ENCODE assay signal across 23 cellular contexts in the genomic region with DNA sequence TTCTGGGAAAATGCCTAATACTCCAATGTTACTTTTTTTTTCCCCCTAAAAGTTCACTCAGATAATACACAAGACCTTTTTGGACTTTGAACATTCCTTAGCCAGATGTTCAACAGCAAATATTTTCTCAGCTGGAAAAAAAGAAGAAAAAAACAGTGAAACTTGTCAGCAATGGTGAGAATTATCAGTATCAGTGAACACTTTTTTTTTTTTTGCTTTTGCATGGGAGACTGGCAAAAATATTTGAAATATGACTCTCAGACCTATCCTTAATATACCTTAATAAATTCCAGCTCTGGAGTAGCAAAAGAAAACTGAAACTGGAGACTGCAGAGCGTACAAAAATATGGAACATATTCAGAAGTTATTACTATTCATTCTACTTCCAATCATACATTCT.
"Had no signal": no experiment of that assay in that cellular context is flagged by ENCODE, and none has a peak within 500 bp of the region (broad histone marks: within the 10 kb centered on the region; RNA-seq: fewer than 3 reads in every experiment).

No MANE protein-coding gene starts in this region.

- H3K27ac Mint-ChIP-seq: activated CD8-positive, alpha-beta T cell treated with anti-CD3 and anti-CD28 coated beads, Interleukin-2, amount 10 ng/mL, durations not matched to agents 7 days and 5 days; activated naive CD8-positive, alpha-beta T cell treated with anti-CD3 and anti-CD28 coated beads, Interleukin-2, amount 10 ng/mL, durations not matched to agents 7 days and 5 days; IgD-negative memory B cell; T-helper 17 cell; WTC11 had no signal

- H3K4me3 Mint-ChIP-seq: activated CD8-positive, alpha-beta T cell treated with anti-CD3 and anti-CD28 coated beads, Interleukin-2, amount 10 ng/mL, durations not matched to agents 7 days and 5 days; activated naive CD8-positive, alpha-beta T cell treated with anti-CD3 and anti-CD28 coated beads, Interleukin-2, amount 10 ng/mL, durations not matched to agents 7 days and 5 days; IgD-negative memory B cell; T-helper 17 cell; WTC11 had no signal

- H3K27me3 Mint-ChIP-seq: activated naive CD8-positive, alpha-beta T cell treated with anti-CD3 and anti-CD28 coated beads, Interleukin-2, amount 10 ng/mL, durations not matched to agents 7 days and 5 days had no signal

- H3K36me3 Mint-ChIP-seq: activated naive CD8-positive, alpha-beta T cell treated with anti-CD3 and anti-CD28 coated beads, Interleukin-2, amount 10 ng/mL, durations not matched to agents 7 days and 5 days; IgD-negative memory B cell; WTC11 had no signal

- H3K4me1 Mint-ChIP-seq: activated naive CD8-positive, alpha-beta T cell treated with anti-CD3 and anti-CD28 coated beads, Interleukin-2, amount 10 ng/mL, durations not matched to agents 7 days and 5 days; IgD-negative memory B cell; T-helper 17 cell had no signal

- DNase-seq: activated CD4-positive, alpha-beta T cell treated with anti-CD3 and anti-CD28 coated beads for 48 hours; activated CD4-positive, alpha-beta T cell treated with anti-CD3 and anti-CD28 coated beads, Interleukin-2, amount 50 U/mL, for 4 hours; activated CD4-positive, CD25-positive, alpha-beta regulatory T cell treated with anti-CD3 and anti-CD28 coated beads, Interleukin-2, amount 50 U/mL, for 72 hours; activated CD8-positive, alpha-beta memory T cell treated with anti-CD3 and anti-CD28 coated beads, Interleukin-2, amount 50 U/mL, for 48 hours; activated CD8-positive, alpha-beta T cell treated with anti-CD3 and anti-CD28 coated beads, Interleukin-2, amount 10 ng/mL, durations not matched to agents 7 days and 5 days; activated naive CD4-positive, alpha-beta T cell treated with anti-CD3 and anti-CD28 coated beads, Interleukin-2, amount 50 U/mL, for 16 hours; activated naive CD8-positive, alpha-beta T cell treated with anti-CD3 and anti-CD28 coated beads, Interleukin-2, amount 10 ng/mL, durations not matched to agents 7 days and 5 days; activated T-cell treated with anti-CD3 and anti-CD28 coated beads, Interleukin-2, amount 50 U/mL, for 1 hour; adrenal gland; anterior cingulate cortex; KG1; MV-4-11; NCI-H1105; NCI-H1436 treated with DMSO at 0.1 percent for 48 hours; NCI-H187; NCI-H2081 treated with DMSO at 0.1 percent for 48 hours; NCI-H446 treated with DMSO at 0.1 percent for 48 hours; NCI-H524 treated with DMSO at 0.1 percent for 48 hours; NCI-H748 treated with DMSO at 0.1 percent for 48 hours; T-helper 17 cell; T-helper 9 cell had no signal

- H3K9me3 Mint-ChIP-seq: activated naive CD8-positive, alpha-beta T cell treated with anti-CD3 and anti-CD28 coated beads, Interleukin-2, amount 10 ng/mL, durations not matched to agents 7 days and 5 days; IgD-negative memory B cell; WTC11 had no signal

- ATAC-seq: activated CD8-positive, alpha-beta T cell treated with anti-CD3 and anti-CD28 coated beads, Interleukin-2, amount 10 ng/mL, durations not matched to agents 7 days and 5 days; T-helper 17 cell; WTC11 had no signal
